Comparison of ENCODE assay signal across 8 cellular contexts in the genomic region with DNA sequence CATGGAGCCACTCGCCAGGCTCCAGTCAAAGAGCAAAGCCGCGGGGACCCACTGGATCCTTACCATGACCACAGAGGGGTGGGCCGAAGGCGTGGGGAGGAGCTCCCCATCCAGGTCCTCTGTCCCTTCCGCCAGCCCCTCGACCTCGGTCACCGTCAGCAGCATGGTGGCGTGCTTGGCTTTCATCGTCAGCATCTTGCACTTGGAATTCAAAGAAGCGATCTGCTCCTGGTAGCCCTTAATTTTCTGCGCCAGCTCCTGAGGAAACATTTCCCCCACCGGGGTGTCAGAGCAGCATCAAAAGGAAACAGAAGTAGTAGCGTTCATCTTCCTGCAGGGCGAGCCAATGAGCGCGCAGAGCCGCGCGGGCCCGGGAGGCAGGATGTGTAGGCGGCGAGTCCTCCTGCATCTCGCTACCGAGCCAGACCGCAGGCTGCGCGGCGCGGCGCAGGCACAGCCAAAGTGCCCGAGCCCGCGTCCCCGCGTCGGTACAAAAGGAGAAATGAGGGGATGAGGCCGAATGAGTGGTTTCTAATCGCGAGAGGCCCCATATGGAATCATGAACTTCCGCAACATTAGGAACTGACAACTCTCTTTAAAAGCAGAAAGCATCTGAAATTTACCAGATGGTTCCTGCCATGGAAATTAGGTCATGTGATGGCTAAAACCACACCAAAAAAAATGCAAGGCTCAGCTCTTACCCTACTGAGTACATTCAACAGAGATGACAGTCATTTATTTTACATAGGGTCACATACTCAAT.
DNase-seq lines count a peak whose midpoint lies in the region; ATAC-seq and TF ChIP-seq lines count a peak whose summit lies in the region.

No MANE protein-coding gene starts in this region.

- no peak for TF ChIP-seq POLR2A in esophagus muscularis mucosa (IDR thresholded peaks at IDR 0.05; ENCODE audit: low read depth)

- H3K36me3 Mint-ChIP-seq in activated T-cell treated with anti-CD3 and anti-CD28 coated beads, Interleukin-2, amount 50 U/mL, for 24 hours (ENCODE audit: low read depth) = peaks cover 10% of the 10 kb centered on the region

- H3K36me3 ChIP-seq in esophagus muscularis mucosa = peaks cover 0 to 65% (median 14%) of the 10 kb centered on the region in 4 donors
- peaks cover 13% of the 10 kb centered on the region for H3K36me3 ChIP-seq in muscle layer of colon (ENCODE audit: insufficient read depth, low read length)

- intact Hi-C loops in esophagus muscularis mucosa (cut with DNase I) = no loop called here

- H3K4me1 ChIP-seq in esophagus muscularis mucosa (peaks cover 3 to 40% (median 39%) of the 10 kb centered on the region in 4 donors), muscle layer of colon (ENCODE audit: insufficient read depth, low read length) (peaks cover 14% of the 10 kb centered on the region)

- peak overlapping the region; percentile 99 for H3K27ac Mint-ChIP-seq in activated T-cell treated with anti-CD3 and anti-CD28 coated beads, Interleukin-2, amount 50 U/mL, for 24 hours

- peak; percentile 39 to 71 (median 51) for TF ChIP-seq CTCF in esophagus muscularis mucosa (IDR thresholded peaks at IDR 0.05)

- H3K27me3 ChIP-seq in esophagus muscularis mucosa (no peaks in the 10 kb centered on the region), muscle layer of colon (ENCODE audit: control insufficient read depth in 1 of 2, insufficient read depth in 2 of 2, low read length in 2 of 2) (no peaks in the 10 kb centered on the region)

- H3K9me3 Mint-ChIP-seq in activated T-cell treated with anti-CD3 and anti-CD28 coated beads, Interleukin-2, amount 50 U/mL, for 24 hours = no peaks in the 10 kb centered on the region

- peaks cover 40% of the 10 kb centered on the region for H3K4me1 Mint-ChIP-seq in activated T-cell treated with anti-CD3 and anti-CD28 coated beads, Interleukin-2, amount 50 U/mL, for 24 hours (ENCODE audit: low read depth)

- peak overlapping the region; percentile 99 for H3K4me3 Mint-ChIP-seq in activated T-cell treated with anti-CD3 and anti-CD28 coated beads, Interleukin-2, amount 50 U/mL, for 24 hours

- H3K4me3 ChIP-seq in esophagus muscularis mucosa (peak overlapping the region; percentile 61 to 64 (median 64)), muscle layer of colon (ENCODE audit: low read depth in 1 of 2, low read length in 2 of 2) (peak overlapping the region; percentile 57 to 77)

- H3K9ac ChIP-seq in muscle layer of colon (ENCODE audit: low read length) = peak overlapping the region; percentile 58

- WGBS in esophagus muscularis mucosa = 1% methylated on average over 20 of the region's 42 CpGs

- H3K27ac ChIP-seq in esophagus muscularis mucosa (replicated peaks in 1 of 4) (peak overlapping the region; percentile 71 to 83 (median 78)), muscle layer of colon (ENCODE audit: low read depth, low read length) (peak overlapping the region; percentile 54)

- H3K9me3 ChIP-seq in esophagus muscularis mucosa (no peaks in the 10 kb centered on the region), muscle layer of colon (ENCODE audit: low read length) (no peaks in the 10 kb centered on the region)

- no peak for TF ChIP-seq EP300 in esophagus muscularis mucosa (IDR thresholded peaks at IDR 0.05)

- no peaks in the 10 kb centered on the region for H3K27me3 Mint-ChIP-seq in activated T-cell treated with anti-CD3 and anti-CD28 coated beads, Interleukin-2, amount 50 U/mL, for 24 hours

- peak; percentile 92 for ATAC-seq in GM19467 (IDR thresholded peaks at IDR 0.05; ENCODE audit: unreplicated experiment)

- DNase-seq in CMK (ENCODE audit: low read depth) (peak; percentile 56), HPDE6-E6E7 (ENCODE audit: extremely low spot score) (peak; percentile 86), OCI-M1 (lab: John Stamatoyannopoulos, UW) (peak; percentile 90), esophagus muscularis mucosa (ENCODE audit: extremely low spot score) (peak; percentile 96)
- DNase-seq in activated T-cell treated with anti-CD3 and anti-CD28 coated beads, Interleukin-2, amount 50 U/mL, for 24 hours = peak; percentile 92
- DNase-seq in stimulated activated CD8-positive, alpha-beta memory T cell treated with anti-CD3 and anti-CD28 coated beads, Interleukin-7, amount 100 ng/mL, for 1 hour (ENCODE audit: low read depth in 2 of 2) = peak; percentile 72 to 76

Comparison
In these comparisons a context has a peak if more than half of its experiments do, and no peak if none do; other contexts are left out.
1. Peak in every context shown above with its lines: DNase-seq, ATAC-seq, H3K4me3 ChIP-seq and H3K27ac ChIP-seq.